ENCODE assay signal across 8 cellular contexts in genomic region chr12:124517260-124518050, GRCh38. TPM values are rescaled to one million over a fixed set of nuclear protein-coding genes. Genes with fewer than 3 reads are reported as not detected.
DNase-seq lines count a peak whose midpoint lies in the region; ATAC-seq and TF ChIP-seq lines count a peak whose summit lies in the region.

No MANE protein-coding gene starts in this region.

- in situ Hi-C loops in HAP-1 (cut with MboI; ENCODE audit: low sequenced_read_pairs): no loop called here

- TF ChIP-seq POLR2A in sigmoid colon (IDR thresholded peaks at IDR 0.05): no peak

- 7 to 31% methylated on average over 47 of the region's 47 CpGs for WGBS in sigmoid colon, 2 donors

- H3K9me3 ChIP-seq in sigmoid colon: no peaks in the 10 kb centered on the region
- no peaks in the 10 kb centered on the region for H3K9me3 ChIP-seq in HAP-1

- peak overlapping the region; percentile 20 to 60 (median 54) for H3K4me3 ChIP-seq in sigmoid colon
- no peak overlapping the region for H3K4me3 ChIP-seq in HAP-1

- peaks cover 0 to 96% (median 91%) of the 10 kb centered on the region in 4 donors for H3K4me1 ChIP-seq in sigmoid colon
- H3K4me1 ChIP-seq in HAP-1: peaks cover 30% of the 10 kb centered on the region

- DNase-seq in NCI-H1105 (lab: John Stamatoyannopoulos, UW) (peak; percentile 97), amygdala (lab: John Stamatoyannopoulos, UW) (peak in 49 of 56 donors; percentile 27 to 80 (median 64)), left ventricle myocardium superior (peak; percentile 90), sigmoid colon (peak; percentile 94), iPS-NIHi7 (ENCODE audit: extremely low spot score) (no peak), HAP-1 (ENCODE audit: low spot score in 2 of 2) (no peak), HuH-7 (ENCODE audit: low spot score) (no peak)

- peak; percentile 52 for ATAC-seq in left ventricle myocardium superior
- no peak for ATAC-seq in GM19023 (IDR thresholded peaks at IDR 0.05; ENCODE audit: unreplicated experiment)

- H3K27me3 ChIP-seq in sigmoid colon (no peaks in the 10 kb centered on the region), HAP-1 (ENCODE audit: low read depth) (no peaks in the 10 kb centered on the region)

- TF ChIP-seq CTCF in sigmoid colon (IDR thresholded peaks at IDR 0.05): no peak

- intact Hi-C loops in left ventricle myocardium superior (cut with micrococcal nuclease) (no loop called here), sigmoid colon (cut with DNase I) (loop anchor here (2.0 to 5.0 kb wide), 6 partner anchors 33 to 250 kb away; no protein-coding TSS in a partner anchor)

- peak overlapping the region; percentile 96 to 99 (median 98) for H3K27ac ChIP-seq in sigmoid colon

- peaks cover 0 to 6% (median 3%) of the 10 kb centered on the region in 4 donors for H3K36me3 ChIP-seq in sigmoid colon
- no peaks in the 10 kb centered on the region for H3K36me3 ChIP-seq in HAP-1 (replicated peaks)

- peak in 2 of 4 donors; percentile 45 to 61 for TF ChIP-seq EP300 in sigmoid colon (IDR thresholded peaks at IDR 0.05)

RNA-seq across cellular contexts. Expression of gene NCOR2, which starts 50.0 kb away (rescaled TPM):
- 142 TPM for total RNA-seq in left ventricle myocardium superior
- total RNA-seq in sigmoid colon: 100 to 1,000 TPM in 1 of 4 donors, 10 to 100 TPM in 3; 42.5 to 134 (median 73.5) TPM
- polyA plus RNA-seq in sigmoid colon: 10 to 100 TPM; 18.6 to 81.8 (median 24.7) TPM

Comparison
In these comparisons a context has a peak if more than half of its experiments do, and no peak if none do; other contexts are left out.
1. DNase-seq: peak in NCI-H1105 (single experiment), amygdala (49 of 56), left ventricle myocardium superior (single experiment) and sigmoid colon (single experiment); none in iPS-NIHi7 (single experiment), HAP-1 (0 of 2) and HuH-7 (single experiment).